In genomic region chr5:81855576-81855975, GRCh38 we compare ENCODE assay signal across 1 cellular context.
TF ChIP-seq lines count a peak whose summit lies in the region.

No MANE protein-coding gene starts in this region.

TF ChIP-seq in HEK293, 187 proteins besides CTCF, POLR2A, EP300 and RAD21 (continued from another document):
- peak; percentile 50; the same call in 1 of the 2 replicates for TF ChIP-seq PRDM6 (tag by site-specific recombination; IDR thresholded peaks at IDR 0.05)
